ENCODE assay signal across 9 cellular contexts in genomic region chr17:47742319-47743181, GRCh38. TPM values are rescaled to one million over a fixed set of nuclear protein-coding genes. Genes with fewer than 3 reads are reported as not detected.
DNase-seq lines count a peak whose midpoint lies in the region; ATAC-seq and TF ChIP-seq lines count a peak whose summit lies in the region.
"Had no signal": no experiment of that assay in that cellular context is flagged by ENCODE, and none has a peak within 500 bp of the region (broad histone marks: within the 10 kb centered on the region; RNA-seq: fewer than 3 reads in every experiment).

No MANE protein-coding gene starts in this region.

- intact Hi-C loops in IMR-90 (cut with micrococcal nuclease), result no loop called here
- intact Hi-C loops in activated CD4-positive, alpha-beta T cell treated with anti-CD3 and anti-CD28 coated beads for 36 hours (cut with DNase I, micrococcal nuclease), result loop anchor here in 1 of 2 experiments (1.0 to 5.0 kb wide), 3 partner anchors 44 to 78 kb away; no protein-coding TSS in a partner anchor

- H2BK15ac ChIP-seq in IMR-90 (ENCODE audit: low read depth, low read length), result no peak overlapping the region

- H3K4me1 Mint-ChIP-seq in activated CD4-positive, alpha-beta T cell treated with anti-CD3 and anti-CD28 coated beads for 36 hours, result peaks cover 44% of the 10 kb centered on the region
- H3K4me1 Mint-ChIP-seq in stimulated activated memory B cell treated with anti-CD40 and anti-IgM and Interleukin-4, amounts not matched to agents 10 μg/mL and 1 μg/mL and 100 μg/mL, for 72 hours, result peaks cover 8% of the 10 kb centered on the region

- no peak overlapping the region for H3K4ac ChIP-seq in IMR-90 (ENCODE audit: low read depth, low read length)

- H4K5ac ChIP-seq in IMR-90 (ENCODE audit: low read depth, low read length), result no peak overlapping the region

- H3K36me3 ChIP-seq in BJ (ENCODE audit: control insufficient read depth, insufficient read depth, low read length) (no peaks in the 10 kb centered on the region), IMR-90 (ENCODE audit: control insufficient read depth, insufficient read depth, low read length) (no peaks in the 10 kb centered on the region)
- H3K36me3 ChIP-seq: breast epithelium had no signal

- H3K56ac ChIP-seq in IMR-90 (ENCODE audit: extremely low read depth, insufficient read depth, low read length), result no peak overlapping the region

- peaks cover 28% of the 10 kb centered on the region for H3K27me3 ChIP-seq in BJ (ENCODE audit: control insufficient read depth, insufficient read depth, low read length)
- H3K27me3 ChIP-seq in IMR-90 (ENCODE audit: control insufficient read depth, insufficient read depth, low read length), result peaks cover 56% of the 10 kb centered on the region

- no peak overlapping the region for H3K9ac ChIP-seq in IMR-90 (ENCODE audit: low read depth, low read length)

- H3K9me3 Mint-ChIP-seq in activated CD4-positive, alpha-beta T cell treated with anti-CD3 and anti-CD28 coated beads for 36 hours (ENCODE audit: low read depth), result no peaks in the 10 kb centered on the region
- no peaks in the 10 kb centered on the region for H3K9me3 Mint-ChIP-seq in stimulated activated memory B cell treated with anti-CD40 and anti-IgM and Interleukin-4, amounts not matched to agents 10 μg/mL and 1 μg/mL and 100 μg/mL, for 72 hours

- H3K14ac ChIP-seq in IMR-90 (replicated peaks; ENCODE audit: low read depth, low read length), result no peak overlapping the region

- no peak overlapping the region for H2AK5ac ChIP-seq in IMR-90 (ENCODE audit: low read depth, low read length)

- no peaks in the 10 kb centered on the region for H3K4me1 ChIP-seq in IMR-90 (ENCODE audit: control insufficient read depth, insufficient read depth, low read length)
- H3K4me1 ChIP-seq: breast epithelium had no signal

- H2BK20ac ChIP-seq in IMR-90 (ENCODE audit: low read depth, low read length), result no peak overlapping the region

- no peak overlapping the region for H3K4me3 Mint-ChIP-seq in activated CD4-positive, alpha-beta T cell treated with anti-CD3 and anti-CD28 coated beads for 36 hours
- no peak overlapping the region for H3K4me3 Mint-ChIP-seq in stimulated activated memory B cell treated with anti-CD40 and anti-IgM and Interleukin-4, amounts not matched to agents 10 μg/mL and 1 μg/mL and 100 μg/mL, for 72 hours

- POLR2A ChIA-PET in BJ (lab: Charles Lee), result no interaction called here
- POLR2A ChIA-PET in IMR-90 (lab: Charles Lee; ENCODE audit: unreplicated experiment), result no interaction called here
- POLR2A ChIA-PET in activated CD4-positive, alpha-beta T cell treated with anti-CD3 and anti-CD28 coated beads for 36 hours (lab: Charles Lee), result no interaction called here

- H2AK9ac ChIP-seq in IMR-90 (replicated peaks; ENCODE audit: low read depth, low read length, poor library complexity), result peak overlapping the region; percentile 42

- DNase-seq in BJ (ENCODE audit: low read depth) (no peak), IMR-90 (no peak), fibroblast of pulmonary artery (ENCODE audit: low read depth) (no peak), HPDE6-E6E7 (ENCODE audit: extremely low spot score) (no peak)
- DNase-seq in activated CD4-positive, alpha-beta T cell treated with anti-CD3 and anti-CD28 coated beads for 36 hours, result peak; percentile 67

- TF ChIP-seq RAD21 in IMR-90 (IDR thresholded peaks at IDR 0.05; ENCODE audit: low read length), result peak; percentile 41

- 23% methylated on average over 5 of the region's 26 CpGs; no CpG with 5 or more reads in 1 of the 2 experiments for WGBS in IMR-90 (ENCODE audit: extremely low coverage in 2 of 2, insufficient read length in 1 of 2), 2 experiments

- no peak overlapping the region for H3K27ac ChIP-seq in IMR-90 (ENCODE audit: insufficient read depth, low read length)
- H3K27ac ChIP-seq: breast epithelium had no signal

- no peak overlapping the region for H4K91ac ChIP-seq in IMR-90 (ENCODE audit: insufficient read depth, low read depth, low read length)

- TF ChIP-seq POLR2A in IMR-90 (IDR thresholded peaks at IDR 0.05; ENCODE audit: low read depth, low read length), result no peak

- H3K4me2 ChIP-seq in IMR-90 (ENCODE audit: low read depth, low read length), result no peak overlapping the region

- H3K9me3 ChIP-seq in IMR-90 (ENCODE audit: control insufficient read depth, insufficient read depth, low read length), result peaks cover 6% of the 10 kb centered on the region
- H3K9me3 ChIP-seq: breast epithelium had no signal

- H4K8ac ChIP-seq in IMR-90 (ENCODE audit: low read depth in 2 of 2, low read length in 2 of 2), result no peak overlapping the region

- no peaks in the 10 kb centered on the region for H3K27me3 Mint-ChIP-seq in activated CD4-positive, alpha-beta T cell treated with anti-CD3 and anti-CD28 coated beads for 36 hours
- H3K27me3 Mint-ChIP-seq in stimulated activated memory B cell treated with anti-CD40 and anti-IgM and Interleukin-4, amounts not matched to agents 10 μg/mL and 1 μg/mL and 100 μg/mL, for 72 hours, result peaks cover 11% of the 10 kb centered on the region

- ATAC-seq in IMR-90 (ENCODE audit: low read depth) (0 out of 2 replicates have a peak, but pooled peaks have one; percentile 46), GM21576 (IDR thresholded peaks at IDR 0.05; ENCODE audit: unreplicated experiment) (no peak), GM19035 (IDR thresholded peaks at IDR 0.05; ENCODE audit: unreplicated experiment) (no peak)
- ATAC-seq in activated CD4-positive, alpha-beta T cell treated with anti-CD3 and anti-CD28 coated beads for 36 hours, result no peak
- ATAC-seq in stimulated activated memory B cell treated with anti-CD40 and anti-IgM and Interleukin-4, amounts not matched to agents 10 μg/mL and 1 μg/mL and 100 μg/mL, for 72 hours, result peak; percentile 67

- no peak overlapping the region for H3K23ac ChIP-seq in IMR-90 (ENCODE audit: low read depth, low read length)

- in situ Hi-C loops in IMR-90 (cut with MboI; ENCODE audit: low sequenced_read_pairs), result no loop called here

- H3K36me3 Mint-ChIP-seq in activated CD4-positive, alpha-beta T cell treated with anti-CD3 and anti-CD28 coated beads for 36 hours (ENCODE audit: low read depth), result peaks cover 75% of the 10 kb centered on the region
- no peaks in the 10 kb centered on the region for H3K36me3 Mint-ChIP-seq in stimulated activated memory B cell treated with anti-CD40 and anti-IgM and Interleukin-4, amounts not matched to agents 10 μg/mL and 1 μg/mL and 100 μg/mL, for 72 hours

- TF ChIP-seq CTCF in BJ (IDR thresholded peaks at IDR 0.05; ENCODE audit: insufficient read depth, low read depth, low read length), result peak; percentile 33; the same call in 1 of the 2 replicates
- TF ChIP-seq CTCF in IMR-90 (conservative IDR thresholded peaks at IDR 0.05; ENCODE audit: low read depth, low read length), result peak; percentile 36
- TF ChIP-seq CTCF in fibroblast of pulmonary artery (IDR thresholded peaks at IDR 0.05; ENCODE audit: low read length, missing control alignments), result peak; percentile 21

- dilution Hi-C loops in IMR-90 (cut with HindIII; ENCODE audit: low sequenced_read_pairs, unreplicated experiment), result no loop called here

- H2BK120ac ChIP-seq in IMR-90 (ENCODE audit: low read depth, low read length), result no peak overlapping the region

- H3K79me1 ChIP-seq in IMR-90 (ENCODE audit: low read depth in 1 of 2, low read length in 2 of 2), result no peaks in the 10 kb centered on the region

- no peaks in the 10 kb centered on the region; the same call in 1 of the 2 replicates for H4K20me1 ChIP-seq in IMR-90 (ENCODE audit: insufficient read depth, low read length)

- no peak overlapping the region for H3K18ac ChIP-seq in IMR-90 (ENCODE audit: low read depth, low read length)

- no TSS peak for BruUV-seq in IMR-90 (replicated peaks; lab: Mats Ljungman, UMichigan)

- H3K27ac Mint-ChIP-seq in activated CD4-positive, alpha-beta T cell treated with anti-CD3 and anti-CD28 coated beads for 36 hours, result peak overlapping the region; percentile 13
- H3K27ac Mint-ChIP-seq in stimulated activated memory B cell treated with anti-CD40 and anti-IgM and Interleukin-4, amounts not matched to agents 10 μg/mL and 1 μg/mL and 100 μg/mL, for 72 hours, result no peak overlapping the region

- no peaks in the 10 kb centered on the region for H3K9me1 ChIP-seq in IMR-90 (ENCODE audit: insufficient read depth, low read length)

- no peak overlapping the region for H3K4me3 ChIP-seq in BJ (ENCODE audit: low read depth, low read length)
- no peak overlapping the region for H3K4me3 ChIP-seq in IMR-90 (ENCODE audit: insufficient read depth, low read depth, low read length)
- no peak overlapping the region for H3K4me3 ChIP-seq in fibroblast of pulmonary artery (replicated peaks; ENCODE audit: low read depth, low read length)
- H3K4me3 ChIP-seq: breast epithelium had no signal

- H2BK5ac ChIP-seq in IMR-90 (ENCODE audit: low read depth, low read length, poor library complexity, severe bottlenecking), result no peak overlapping the region

- H2AFZ ChIP-seq in IMR-90 (replicated peaks; ENCODE audit: low read length, poor library complexity), result no peak overlapping the region

- CTCF ChIA-PET in BJ (lab: Yijun Ruan, JAX), result interaction anchor here (0.9 to 1.0 kb wide), 2 partner anchors 46 to 69 kb away, joined by 3 read pairs; no protein-coding TSS in a partner anchor
- CTCF ChIA-PET in IMR-90 (lab: Yijun Ruan, JAX), result interaction anchor here (0.6 to 0.9 kb wide), 3 partner anchors 10 to 348 kb away, joined by 3 to 5 read pairs (median 5); partner anchors contain the start of gene TBX21
- CTCF ChIA-PET in activated CD4-positive, alpha-beta T cell treated with anti-CD3 and anti-CD28 coated beads for 36 hours (lab: Charles Lee), result interaction anchor here (0.7 to 1.8 kb wide), 16 partner anchors 10 to 118 kb away, joined by 3 to 17 read pairs (median 4); partner anchors contain the start of gene TBX21

TF ChIP-seq in IMR-90, 13 proteins besides CTCF, POLR2A, EP300 and RAD21 (continues in another document):
- no peak for TF ChIP-seq CEBPB (IDR thresholded peaks at IDR 0.05; ENCODE audit: low read depth, low read length)
- TF ChIP-seq BHLHE40 (IDR thresholded peaks at IDR 0.05; ENCODE audit: low read depth, low read length), result no peak
- TF ChIP-seq MAFK (IDR thresholded peaks at IDR 0.05; ENCODE audit: low read depth, low read length), result no peak
- TF ChIP-seq SMC3 (IDR thresholded peaks at IDR 0.05; ENCODE audit: low read depth, low read length), result no peak

RNA-seq across cellular contexts. Expression of gene TBX21, which starts 9.5 kb away (rescaled TPM):
- not detected in 2 replicates for polyA plus RNA-seq in BJ (2011; rRNA removed)
- not detected in 2 replicates for polyA minus RNA-seq in BJ (2011; rRNA and poly(A)+ RNA removed)
- not detected in 2 replicates for total RNA-seq in IMR-90 (2012; rRNA removed)
- polyA plus RNA-seq in IMR-90 (2012; rRNA removed), result not detected in 2 replicates
- polyA plus RNA-seq in IMR-90 (2012; cell fraction: cytosol; rRNA removed), result not detected in 2 replicates
- not detected in 2 replicates for polyA plus RNA-seq in IMR-90 (2012; cell fraction: nucleus; rRNA removed; ENCODE audit: low replicate concordance)
- 10 to 100 TPM; 73.4 to 76.8 TPM for total RNA-seq in activated CD4-positive, alpha-beta T cell treated with anti-CD3 and anti-CD28 coated beads for 36 hours

RNA-seq across cellular contexts. Expression of gene TBKBP1, which starts 48.6 kb away (rescaled TPM):
- polyA plus RNA-seq in BJ (2011; rRNA removed), result 4.7 and 7.3 TPM in 2 replicates
- 3.2 and 4.4 TPM in 2 replicates for polyA minus RNA-seq in BJ (2011; rRNA and poly(A)+ RNA removed)
- 3.4 and 3.6 TPM in 2 replicates for total RNA-seq in IMR-90 (2012; rRNA removed)
- 7.6 and 8.5 TPM in 2 replicates for polyA plus RNA-seq in IMR-90 (2012; rRNA removed)
- polyA plus RNA-seq in IMR-90 (2012; cell fraction: cytosol; rRNA removed), result 2.7 and 7.8 TPM in 2 replicates
- polyA plus RNA-seq in IMR-90 (2012; cell fraction: nucleus; rRNA removed; ENCODE audit: low replicate concordance), result 52.0 and 59.7 TPM in 2 replicates
- 10 to 100 TPM; 21.8 to 23.1 TPM for total RNA-seq in activated CD4-positive, alpha-beta T cell treated with anti-CD3 and anti-CD28 coated beads for 36 hours

Comparison
In these comparisons a context has a peak if more than half of its experiments do, and no peak if none do; other contexts are left out.
1. ATAC-seq: peak in IMR-90 (single experiment) and stimulated activated memory B cell treated with anti-CD40 and anti-IgM and Interleukin-4, amounts not matched to agents 10 μg/mL and 1 μg/mL and 100 μg/mL, for 72 hours (single experiment); none in activated CD4-positive, alpha-beta T cell treated with anti-CD3 and anti-CD28 coated beads for 36 hours (single experiment), GM21576 (single experiment) and GM19035 (single experiment).
2. RNA of gene TBX21, which starts 9.5 kb away (total RNA-seq): 73.4 to 76.8 TPM in activated CD4-positive, alpha-beta T cell treated with anti-CD3 and anti-CD28 coated beads for 36 hours; not detected in IMR-90; every median in the first group is over 10 times any median in the second.
3. Peak in every context shown above with its lines, with median percentiles within 50 percentile points of each other: CTCF ChIP-seq.